ENCODE assay signal across 17 cellular contexts in the genomic region with DNA sequence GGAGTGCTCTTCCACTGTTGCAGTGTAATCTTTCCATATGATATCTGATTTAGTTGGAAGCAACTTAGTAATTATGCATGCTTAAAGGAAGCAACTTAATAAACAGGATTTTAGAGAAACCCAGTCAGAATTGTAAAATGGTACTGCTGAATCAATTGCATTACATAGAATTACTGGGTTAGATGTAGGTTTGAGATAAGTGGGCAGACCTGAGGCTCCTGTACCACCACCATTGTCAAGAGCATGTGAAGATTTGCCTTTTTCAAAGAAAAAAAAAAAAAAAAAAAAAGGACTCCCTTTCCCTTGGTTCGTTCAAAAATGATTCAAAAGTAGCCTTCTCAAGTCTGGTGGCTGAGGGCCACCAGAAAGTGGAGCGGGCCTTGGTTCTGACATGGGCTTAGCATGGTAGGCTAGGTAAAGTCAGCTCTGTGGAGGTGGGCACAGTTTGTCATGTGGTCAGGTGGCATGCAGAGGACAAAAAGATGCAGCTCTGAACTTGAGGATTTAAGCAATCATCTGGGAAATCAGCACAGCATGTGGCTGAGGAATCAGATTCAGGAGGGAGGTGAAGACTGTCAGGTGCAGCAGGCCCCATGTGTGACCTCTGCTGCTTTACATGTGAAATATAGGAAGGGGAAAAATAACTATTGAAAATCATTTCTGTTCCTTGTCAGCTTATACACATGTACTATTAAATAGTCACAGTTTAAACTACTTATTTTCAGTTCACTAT. TPM values are rescaled to one million over a fixed set of nuclear protein-coding genes. Genes with fewer than 3 reads are reported as not detected.
DNase-seq lines count a peak whose midpoint lies in the region; ATAC-seq and TF ChIP-seq lines count a peak whose summit lies in the region.
"Had no signal": no experiment of that assay in that cellular context is flagged by ENCODE, and none has a peak within 500 bp of the region (broad histone marks: within the 10 kb centered on the region; RNA-seq: fewer than 3 reads in every experiment).

No MANE protein-coding gene starts in this region.

- H3F3A ChIP-seq in OCI-LY1 (ENCODE audit: insufficient read depth, low read length), result no peaks in the 10 kb centered on the region

- DNase-seq in activated T-cell treated with anti-CD3 and anti-CD28 coated beads, Interleukin-2, amount 50 U/mL, for 72 hours, result no peak
- DNase-seq in activated T-cell treated with anti-CD3 and anti-CD28 coated beads, Interleukin-2, amount 50 U/mL, for 1 hour, result no peak
- DNase-seq in effector memory CD8-positive, alpha-beta T cell, result no peak
- DNase-seq in DMS153 treated with DMSO at 0.1 percent for 48 hours (lab: John Stamatoyannopoulos, UW; ENCODE audit: unreplicated experiment) (no peak), NCI-H526 (lab: John Stamatoyannopoulos, UW) (no peak), osteocyte (ENCODE audit: extremely low spot score, unreplicated experiment) (no peak)
- DNase-seq: Calu3, hippocampal formation, left lung, NCI-H187 treated with DMSO at 0.1 percent for 48 hours, NCI-H774 had no signal

- TF ChIP-seq CTCF in OCI-LY1 (IDR thresholded peaks at IDR 0.05; ENCODE audit: low read length) (no peak), osteocyte (IDR thresholded peaks at IDR 0.05) (no peak)

- peak overlapping the region; percentile 69; the same call in 1 of the 2 replicates for H3K4me2 ChIP-seq in OCI-LY1 (ENCODE audit: low read length)
- H3K4me2 ChIP-seq: A549 had no signal

- no peaks in the 10 kb centered on the region for H4K20me1 ChIP-seq in OCI-LY1 (ENCODE audit: insufficient read depth, low read length)

- H3K4me1 ChIP-seq in OCI-LY1 (ENCODE audit: insufficient read depth, low read length, severe bottlenecking) (peaks cover 70% of the 10 kb centered on the region), subcutaneous abdominal adipose tissue (ENCODE audit: control insufficient read depth in 5 of 5, insufficient read depth in 5 of 5, low read length in 5 of 5) (peaks cover 2 to 26% (median 24%) of the 10 kb centered on the region in 5 donors)

- H3K9ac ChIP-seq in OCI-LY1 (ENCODE audit: low read length) (no peak overlapping the region), subcutaneous abdominal adipose tissue (ENCODE audit: low read length in 5 of 5) (no peak overlapping the region)

- H3K9me3 Mint-ChIP-seq in activated T-cell treated with anti-CD3 and anti-CD28 coated beads, Interleukin-2, amount 50 U/mL, for 72 hours, result peaks cover 0 to 5% of the 10 kb centered on the region in 2 donors
- H3K9me3 Mint-ChIP-seq in effector memory CD8-positive, alpha-beta T cell, result peaks cover 0 to 1% of the 10 kb centered on the region in 2 donors
- no peaks in the 10 kb centered on the region for H3K9me3 Mint-ChIP-seq in osteocyte (ENCODE audit: unreplicated experiment)

- no peaks in the 10 kb centered on the region for H3K9me2 ChIP-seq in OCI-LY1 (ENCODE audit: low read depth, low read length)

- H3K36me3 Mint-ChIP-seq in activated T-cell treated with anti-CD3 and anti-CD28 coated beads, Interleukin-2, amount 50 U/mL, for 72 hours (ENCODE audit: insufficient read depth in 2 of 2), result peaks cover 3 to 5% of the 10 kb centered on the region in 2 donors
- H3K36me3 Mint-ChIP-seq in effector memory CD8-positive, alpha-beta T cell (ENCODE audit: insufficient read depth), result peaks cover 6% of the 10 kb centered on the region
- no peaks in the 10 kb centered on the region for H3K36me3 Mint-ChIP-seq in osteocyte (ENCODE audit: unreplicated experiment)

- H3K4me3 Mint-ChIP-seq in activated T-cell treated with anti-CD3 and anti-CD28 coated beads, Interleukin-2, amount 50 U/mL, for 72 hours, result peak overlapping the region; percentile 33 to 48
- peak overlapping the region; percentile 18 to 41 for H3K4me3 Mint-ChIP-seq in effector memory CD8-positive, alpha-beta T cell
- no peak overlapping the region for H3K4me3 Mint-ChIP-seq in osteocyte (ENCODE audit: unreplicated experiment)

- no peaks in the 10 kb centered on the region for H3K27me3 Mint-ChIP-seq in activated T-cell treated with anti-CD3 and anti-CD28 coated beads, Interleukin-2, amount 50 U/mL, for 72 hours (ENCODE audit: low read depth)
- no peaks in the 10 kb centered on the region for H3K27me3 Mint-ChIP-seq in effector memory CD8-positive, alpha-beta T cell
- H3K27me3 Mint-ChIP-seq in osteocyte (ENCODE audit: unreplicated experiment), result no peaks in the 10 kb centered on the region

- H3K9me3 ChIP-seq in OCI-LY1 (ENCODE audit: low read length), result no peaks in the 10 kb centered on the region
- H3K9me3 ChIP-seq in subcutaneous abdominal adipose tissue (ENCODE audit: control insufficient read depth in 5 of 5, low read length in 5 of 5), result peaks cover 0 to 3% (median 0%) of the 10 kb centered on the region in 5 donors
- H3K9me3 ChIP-seq: A549, esophagus muscularis mucosa, left lung, neutrophil had no signal

- no peak overlapping the region for H3K4me3 ChIP-seq in OCI-LY1 (ENCODE audit: low read depth, low read length, poor library complexity, severe bottlenecking)
- H3K4me3 ChIP-seq in subcutaneous abdominal adipose tissue (ENCODE audit: low read depth in 1 of 5, low read length in 5 of 5), result no peak overlapping the region
- H3K4me3 ChIP-seq: A549, esophagus muscularis mucosa, left lung, skin epidermis had no signal

- H3K27ac Mint-ChIP-seq in activated T-cell treated with anti-CD3 and anti-CD28 coated beads, Interleukin-2, amount 50 U/mL, for 72 hours, result peak overlapping the region; percentile 31
- peak overlapping the region; percentile 20 to 47 for H3K27ac Mint-ChIP-seq in effector memory CD8-positive, alpha-beta T cell
- H3K27ac Mint-ChIP-seq in osteocyte (ENCODE audit: unreplicated experiment), result no peak overlapping the region

- H2AFZ ChIP-seq in OCI-LY1 (ENCODE audit: low read length), result no peak overlapping the region

- H3K27ac ChIP-seq in OCI-LY1 (ENCODE audit: low read depth, low read length, poor library complexity, severe bottlenecking) (peak overlapping the region; percentile 67), subcutaneous abdominal adipose tissue (ENCODE audit: low read depth, low read length) (peak overlapping the region; percentile 3)
- H3K27ac ChIP-seq: A549, esophagus muscularis mucosa, neutrophil had no signal

- ATAC-seq in activated T-cell treated with anti-CD3 and anti-CD28 coated beads, Interleukin-2, amount 50 U/mL, for 72 hours (replicated peaks in 1 of 2), result peak; percentile 55 to 59
- peak; percentile 19 for ATAC-seq in effector memory CD8-positive, alpha-beta T cell (replicated peaks)
- ATAC-seq: A549 had no signal

- H3K27me3 ChIP-seq in OCI-LY1 (ENCODE audit: insufficient read depth, low read length) (no peaks in the 10 kb centered on the region), subcutaneous abdominal adipose tissue (ENCODE audit: control insufficient read depth in 5 of 5, insufficient read depth in 4 of 5, low read length in 5 of 5) (no peaks in the 10 kb centered on the region)
- H3K27me3 ChIP-seq: esophagus muscularis mucosa, left lung, neutrophil had no signal

- peaks cover 19% of the 10 kb centered on the region for H3K36me3 ChIP-seq in OCI-LY1 (ENCODE audit: insufficient read depth, low read length)
- no peaks in the 10 kb centered on the region for H3K36me3 ChIP-seq in subcutaneous abdominal adipose tissue (ENCODE audit: control insufficient read depth in 5 of 5, insufficient read depth in 5 of 5, low read length in 5 of 5)
- H3K36me3 ChIP-seq: esophagus muscularis mucosa, left lung, neutrophil had no signal

- peaks cover 76% of the 10 kb centered on the region for H3K4me1 Mint-ChIP-seq in activated T-cell treated with anti-CD3 and anti-CD28 coated beads, Interleukin-2, amount 50 U/mL, for 72 hours (ENCODE audit: low read depth)
- peaks cover 62 to 80% of the 10 kb centered on the region in 2 donors for H3K4me1 Mint-ChIP-seq in effector memory CD8-positive, alpha-beta T cell (ENCODE audit: low read depth in 2 of 2)
- peaks cover 38% of the 10 kb centered on the region for H3K4me1 Mint-ChIP-seq in osteocyte (ENCODE audit: unreplicated experiment)

- H3K79me2 ChIP-seq in OCI-LY1 (ENCODE audit: insufficient read depth, low read length), result peaks cover 98% of the 10 kb centered on the region

RNA-seq across cellular contexts. Expression of a gene that starts 32.4 kb away (rescaled TPM):
- 10 to 100 TPM; 62.9 to 71.6 TPM for total RNA-seq in activated T-cell treated with anti-CD3 and anti-CD28 coated beads, Interleukin-2, amount 50 U/mL, for 72 hours
- 78.1 and 82.7 TPM in 2 replicates for total RNA-seq in osteocyte
